Comparison of ENCODE assay signal across 16 cellular contexts in genomic region chr19:4386038-4386782, GRCh38. TPM values are rescaled to one million over a fixed set of nuclear protein-coding genes. Genes with fewer than 3 reads are reported as not detected.
DNase-seq lines count a peak whose midpoint lies in the region; ATAC-seq, FAIRE-seq and TF ChIP-seq lines count a peak whose summit lies in the region.
"Had no signal": no experiment of that assay in that cellular context is flagged by ENCODE, and none has a peak within 500 bp of the region (broad histone marks: within the 10 kb centered on the region; RNA-seq: fewer than 3 reads in every experiment).

No MANE protein-coding gene starts in this region.

- FAIRE-seq in astrocyte (lab: Jason Lieb, UNC) = no peak

- H3K4me1 ChIP-seq in astrocyte (ENCODE audit: insufficient read depth, low read length) = peaks cover 31% of the 10 kb centered on the region
- H3K4me1 ChIP-seq in suprapubic skin = peaks cover 60% of the 10 kb centered on the region

- no peak overlapping the region for H2AFZ ChIP-seq in astrocyte (ENCODE audit: low read depth, low read length)

- POLR2A ChIA-PET in activated CD4-positive, alpha-beta T cell treated with anti-CD3 and anti-CD28 coated beads, Interleukin-2, amount 10 ng/mL, durations not matched to agents 7 days and 5 days (lab: Charles Lee) = no interaction called here

- H3K4me2 ChIP-seq in astrocyte (ENCODE audit: low read length) = peak overlapping the region; percentile 37

- no peaks in the 10 kb centered on the region for H3K9me3 Mint-ChIP-seq in astrocyte (ENCODE audit: unreplicated experiment)
- no peaks in the 10 kb centered on the region for H3K9me3 Mint-ChIP-seq in activated CD4-positive, alpha-beta T cell treated with anti-CD3 and anti-CD28 coated beads, Interleukin-2, amount 10 ng/mL, durations not matched to agents 7 days and 5 days
- H3K9me3 Mint-ChIP-seq: CD4-positive, CD25-positive, alpha-beta regulatory T cell; T-helper 1 cell treated with Interleukin-12 subunit alpha and Interleukin-12 subunit beta and Interleukin-4 antibody, amounts not matched to agents 30 μg/mL and 1 μg/mL, for 36 hours had no signal

- no peak overlapping the region for H3K4me3 Mint-ChIP-seq in astrocyte (ENCODE audit: unreplicated experiment)
- no peak overlapping the region for H3K4me3 Mint-ChIP-seq in activated CD4-positive, alpha-beta T cell treated with anti-CD3 and anti-CD28 coated beads, Interleukin-2, amount 10 ng/mL, durations not matched to agents 7 days and 5 days
- H3K4me3 Mint-ChIP-seq: T-helper 1 cell treated with Interleukin-12 subunit alpha and Interleukin-12 subunit beta and Interleukin-4 antibody, amounts not matched to agents 30 μg/mL and 1 μg/mL, for 36 hours had no signal

- H3K27ac Mint-ChIP-seq in astrocyte (ENCODE audit: unreplicated experiment) = no peak overlapping the region
- no peak overlapping the region for H3K27ac Mint-ChIP-seq in activated CD4-positive, alpha-beta T cell treated with anti-CD3 and anti-CD28 coated beads, Interleukin-2, amount 10 ng/mL, durations not matched to agents 7 days and 5 days
- H3K27ac Mint-ChIP-seq: CD4-positive, CD25-positive, alpha-beta regulatory T cell; T-helper 1 cell treated with Interleukin-12 subunit alpha and Interleukin-12 subunit beta and Interleukin-4 antibody, amounts not matched to agents 30 μg/mL and 1 μg/mL, for 36 hours had no signal

- H3K4me3 ChIP-seq in astrocyte (ENCODE audit: insufficient read depth, low read depth, low read length) (no peak overlapping the region), suprapubic skin (no peak overlapping the region)
- H3K4me3 ChIP-seq: coronary artery, Peyer's patch had no signal

- no peaks in the 10 kb centered on the region for H3K36me3 ChIP-seq in astrocyte (ENCODE audit: insufficient read depth, low read length)
- peaks cover 11% of the 10 kb centered on the region for H3K36me3 ChIP-seq in suprapubic skin

- CTCF ChIA-PET in activated CD4-positive, alpha-beta T cell treated with anti-CD3 and anti-CD28 coated beads, Interleukin-2, amount 10 ng/mL, durations not matched to agents 7 days and 5 days (lab: Charles Lee) = interaction anchor here (0.6 to 2.1 kb wide), 3 partner anchors 14 to 326 kb away, joined by 3 to 9 read pairs (median 5); partner anchors contain the start of gene SH3GL1

- WGBS in suprapubic skin = 69% methylated on average over 13 of the region's 13 CpGs

- H3K9ac ChIP-seq in astrocyte (ENCODE audit: low read length) = peak overlapping the region; percentile 1

- H3K36me3 Mint-ChIP-seq in astrocyte (ENCODE audit: low read depth, unreplicated experiment) = peaks cover 8% of the 10 kb centered on the region
- peaks cover 18% of the 10 kb centered on the region for H3K36me3 Mint-ChIP-seq in activated CD4-positive, alpha-beta T cell treated with anti-CD3 and anti-CD28 coated beads, Interleukin-2, amount 10 ng/mL, durations not matched to agents 7 days and 5 days (ENCODE audit: low read depth)

- TF ChIP-seq EP300 in suprapubic skin (IDR thresholded peaks at IDR 0.05) = no peak

- DNase-seq in COLO829 (ENCODE audit: low spot score) = peak; percentile 53
- no peak for DNase-seq in astrocyte (ENCODE audit: low read depth)
- peak; percentile 45 for DNase-seq in glomerular visceral epithelial cell (ENCODE audit: extremely low spot score)
- peak; percentile 92 for DNase-seq in pons (ENCODE audit: low spot score)
- DNase-seq in suprapubic skin (ENCODE audit: low spot score in 2 of 2) = no peak
- no peak for DNase-seq in activated naive CD4-positive, alpha-beta T cell treated with Interleukin-2 at 50 U/mL for 16 hours
- DNase-seq in activated CD4-positive, alpha-beta T cell treated with anti-CD3 and anti-CD28 coated beads, Interleukin-2, amount 10 ng/mL, durations not matched to agents 7 days and 5 days = no peak
- DNase-seq: activated CD4-positive, alpha-beta T cell treated with anti-CD3 and anti-CD28 coated beads, Interleukin-2, amount 50 U/mL, for 48 hours; CD4-positive, CD25-positive, alpha-beta regulatory T cell; foreskin keratinocyte; NCI-H446 treated with DMSO at 0.1 percent for 48 hours; Peyer's patch had no signal

- ATAC-seq in GM18867 (IDR thresholded peaks at IDR 0.05; ENCODE audit: unreplicated experiment) = no peak
- ATAC-seq: foreskin keratinocyte, HCT116 had no signal

- peak overlapping the region; percentile 0 for H3K27ac ChIP-seq in astrocyte (ENCODE audit: low read depth, low read length)
- no peak overlapping the region for H3K27ac ChIP-seq in suprapubic skin
- H3K27ac ChIP-seq: foreskin keratinocyte, Peyer's patch had no signal

- H3K27me3 Mint-ChIP-seq in astrocyte (ENCODE audit: low read depth, unreplicated experiment) = no peaks in the 10 kb centered on the region
- no peaks in the 10 kb centered on the region for H3K27me3 Mint-ChIP-seq in activated CD4-positive, alpha-beta T cell treated with anti-CD3 and anti-CD28 coated beads, Interleukin-2, amount 10 ng/mL, durations not matched to agents 7 days and 5 days
- H3K27me3 Mint-ChIP-seq: CD4-positive, CD25-positive, alpha-beta regulatory T cell had no signal

- H3K9me3 ChIP-seq in astrocyte (ENCODE audit: insufficient read depth, low read depth, low read length) = no peaks in the 10 kb centered on the region
- no peaks in the 10 kb centered on the region for H3K9me3 ChIP-seq in suprapubic skin
- H3K9me3 ChIP-seq: Peyer's patch had no signal

- no peak for TF ChIP-seq POLR2A in suprapubic skin (IDR thresholded peaks at IDR 0.05)

- H3K27me3 ChIP-seq in astrocyte (ENCODE audit: insufficient read depth, low read length) = no peaks in the 10 kb centered on the region
- no peaks in the 10 kb centered on the region for H3K27me3 ChIP-seq in suprapubic skin
- H3K27me3 ChIP-seq: foreskin keratinocyte, Peyer's patch had no signal

- TF ChIP-seq CTCF in astrocyte (IDR thresholded peaks at IDR 0.05; ENCODE audit: insufficient read depth, low read depth, low read length) (peak; percentile 14), suprapubic skin (IDR thresholded peaks at IDR 0.05) (no peak)

- H3K79me2 ChIP-seq in astrocyte (ENCODE audit: insufficient read depth, low read length) = peaks cover 94% of the 10 kb centered on the region

- peaks cover 96% of the 10 kb centered on the region for H4K20me1 ChIP-seq in astrocyte (ENCODE audit: insufficient read depth, low read length)

- H3K4me1 Mint-ChIP-seq in astrocyte (ENCODE audit: low read depth, unreplicated experiment) = peaks cover 46% of the 10 kb centered on the region
- peaks cover 42% of the 10 kb centered on the region for H3K4me1 Mint-ChIP-seq in activated CD4-positive, alpha-beta T cell treated with anti-CD3 and anti-CD28 coated beads, Interleukin-2, amount 10 ng/mL, durations not matched to agents 7 days and 5 days

RNA-seq across cellular contexts. Expression of gene SH3GL1, which starts 14.1 kb away (rescaled TPM):
- total RNA-seq in astrocyte = 101 and 102 TPM in 2 replicates
- total RNA-seq in suprapubic skin = 100 to 1,000 TPM in 1 of 4 donors, 10 to 100 TPM in 3; 67.0 to 103 (median 81.0) TPM
- 10 to 100 TPM; 67.7 to 68.2 TPM for total RNA-seq in activated CD4-positive, alpha-beta T cell treated with anti-CD3 and anti-CD28 coated beads, Interleukin-2, amount 10 ng/mL, durations not matched to agents 7 days and 5 days

RNA-seq across cellular contexts. Expression of gene CHAF1A, which starts 16.2 kb away (rescaled TPM):
- total RNA-seq in astrocyte (7.2 and 8.5 TPM in 2 replicates), suprapubic skin (10 to 100 TPM in 2 of 4 donors, 1 to 10 TPM in 2; 8.5 to 20.4 (median 11.4) TPM)
- total RNA-seq in activated CD4-positive, alpha-beta T cell treated with anti-CD3 and anti-CD28 coated beads, Interleukin-2, amount 10 ng/mL, durations not matched to agents 7 days and 5 days = 10 to 100 TPM; 77.1 to 83.7 TPM

RNA-seq across cellular contexts. Expression of gene MPND, which starts 42.8 kb away (rescaled TPM):
- total RNA-seq in astrocyte (10.3 and 14.7 TPM in 2 replicates), suprapubic skin (1 to 10 TPM; 6.5 to 9.5 (median 8.9) TPM)
- total RNA-seq in activated CD4-positive, alpha-beta T cell treated with anti-CD3 and anti-CD28 coated beads, Interleukin-2, amount 10 ng/mL, durations not matched to agents 7 days and 5 days = 10 to 100 TPM; 21.2 to 28.1 TPM

RNA-seq across cellular contexts. Expression of gene STAP2, which starts 47.6 kb away (rescaled TPM):
- total RNA-seq in astrocyte (1.8 and 5.3 TPM in 2 replicates), suprapubic skin (10 to 100 TPM; 67.0 to 93.1 (median 87.2) TPM)
- total RNA-seq in activated CD4-positive, alpha-beta T cell treated with anti-CD3 and anti-CD28 coated beads, Interleukin-2, amount 10 ng/mL, durations not matched to agents 7 days and 5 days = 10 to 100 TPM; 10.4 to 11.9 TPM

Comparison
In these comparisons a context has a peak if more than half of its experiments do, and no peak if none do; other contexts are left out.
1. DNase-seq: peak in COLO829 (single experiment), glomerular visceral epithelial cell (single experiment) and pons (single experiment); none in astrocyte (single experiment), suprapubic skin (0 of 2), activated naive CD4-positive, alpha-beta T cell treated with Interleukin-2 at 50 U/mL for 16 hours (single experiment) and activated CD4-positive, alpha-beta T cell treated with anti-CD3 and anti-CD28 coated beads, Interleukin-2, amount 10 ng/mL, durations not matched to agents 7 days and 5 days (single experiment).